Comparison of ENCODE assay signal across 24 cellular contexts in the genomic region with DNA sequence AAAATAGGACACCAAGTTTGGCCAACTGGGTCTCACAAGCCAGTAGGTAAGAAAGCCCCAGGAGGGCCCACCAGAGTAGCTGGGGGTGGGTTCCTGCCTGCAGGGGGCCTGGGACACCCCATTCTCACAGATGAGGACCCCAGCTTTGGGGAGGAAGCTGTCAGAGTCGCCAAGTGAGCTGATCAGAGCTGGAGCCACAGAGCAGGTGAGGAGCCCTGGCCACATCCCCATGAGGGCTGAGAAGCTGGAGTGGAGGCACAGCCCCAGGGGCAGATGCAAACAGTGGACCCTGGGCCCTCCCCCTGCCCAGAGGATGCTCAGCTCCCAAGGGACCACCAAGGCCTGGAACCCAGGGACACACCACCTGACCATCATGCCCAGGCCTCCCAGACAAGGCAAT. TPM values are rescaled to one million over a fixed set of nuclear protein-coding genes. Genes with fewer than 3 reads are reported as not detected.
DNase-seq lines count a peak whose midpoint lies in the region; ATAC-seq, FAIRE-seq and TF ChIP-seq lines count a peak whose summit lies in the region.
"Had no signal": no experiment of that assay in that cellular context is flagged by ENCODE, and none has a peak within 500 bp of the region (broad histone marks: within the 10 kb centered on the region; RNA-seq: fewer than 3 reads in every experiment).

No MANE protein-coding gene starts in this region.

- H3K9me3 Mint-ChIP-seq in T-helper 2 cell treated with Interferon-gamma antibody and Interleukin-4, amounts not matched to agents 5 μg/mL and 100 μg/mL, for 36 hours = peaks cover 22% of the 10 kb centered on the region
- no peaks in the 10 kb centered on the region for H3K9me3 Mint-ChIP-seq in activated CD4-positive, alpha-beta memory T cell treated with anti-CD3 and anti-CD28 coated beads for 36 hours
- H3K9me3 Mint-ChIP-seq: CD4-positive, alpha-beta T cell had no signal

- H3K9me1 ChIP-seq in K562 (ENCODE audit: control insufficient read depth, insufficient read depth, low read length) = no peaks in the 10 kb centered on the region

- H3K79me2 ChIP-seq in K562 (ENCODE audit: control insufficient read depth, insufficient read depth, low read length) (no peaks in the 10 kb centered on the region), HepG2 (ENCODE audit: insufficient read depth, low read length) (no peaks in the 10 kb centered on the region)

- no peak overlapping the region for H3K27ac Mint-ChIP-seq in T-helper 2 cell treated with Interferon-gamma antibody and Interleukin-4, amounts not matched to agents 5 μg/mL and 100 μg/mL, for 36 hours
- H3K27ac Mint-ChIP-seq in activated CD4-positive, alpha-beta memory T cell treated with anti-CD3 and anti-CD28 coated beads for 36 hours = no peak overlapping the region
- H3K27ac Mint-ChIP-seq: CD14-positive monocyte; CD4-positive, alpha-beta T cell; CD8-positive, alpha-beta memory T cell had no signal

- CTCF ChIA-PET in K562 (lab: Yijun Ruan, JAX; ENCODE audit: low intra/inter-chr PET ratio) = no interaction called here
- CTCF ChIA-PET in HepG2 (lab: Yijun Ruan, JAX; ENCODE audit: low intra/inter-chr PET ratio, low total read pairs) = no interaction called here
- CTCF ChIA-PET in activated CD4-positive, alpha-beta memory T cell treated with anti-CD3 and anti-CD28 coated beads for 36 hours (lab: Charles Lee) = no interaction called here

- peaks cover 4% of the 10 kb centered on the region for H3K27me3 Mint-ChIP-seq in T-helper 2 cell treated with Interferon-gamma antibody and Interleukin-4, amounts not matched to agents 5 μg/mL and 100 μg/mL, for 36 hours (ENCODE audit: low read depth)
- H3K27me3 Mint-ChIP-seq in activated CD4-positive, alpha-beta memory T cell treated with anti-CD3 and anti-CD28 coated beads for 36 hours = peaks cover 5% of the 10 kb centered on the region

- H3K36me3 ChIP-seq in K562 (ENCODE audit: control insufficient read depth, insufficient read depth, low read length) (no peaks in the 10 kb centered on the region), HepG2 (replicated peaks in 1 of 2; ENCODE audit: control insufficient read depth in 1 of 2, insufficient read depth in 2 of 2, low read length in 2 of 2) (no peaks in the 10 kb centered on the region), spleen (no peaks in the 10 kb centered on the region), aorta (ENCODE audit: control insufficient read depth in 1 of 2, insufficient read depth in 2 of 2, low read length in 1 of 2) (no peaks in the 10 kb centered on the region)
- H3K36me3 ChIP-seq: BE2C; BLaER1 treated with 17β-estradiol and CSF1 and Interleukin-3, amounts not matched to agents 10 nM and 100 nM had no signal

- H3K27ac ChIP-seq in K562 (ENCODE audit: extremely low read depth, low read depth, low read length) (no peak overlapping the region), HepG2 (ENCODE audit: extremely low read length, insufficient read depth, low read length) (no peak overlapping the region), spleen (no peak overlapping the region), aorta (ENCODE audit: low read depth in 1 of 2, low read length in 2 of 2) (no peak overlapping the region)
- H3K27ac ChIP-seq: A549; BLaER1 treated with 17β-estradiol and CSF1 and Interleukin-3, amounts not matched to agents 10 nM and 100 nM had no signal

- H3K9me3 ChIP-seq in K562 (replicated peaks; ENCODE audit: control insufficient read depth, insufficient read depth, low read depth, low read length) (no peaks in the 10 kb centered on the region), HepG2 (ENCODE audit: low read length) (no peaks in the 10 kb centered on the region), spleen (peaks cover 0 to 4% (median 0%) of the 10 kb centered on the region in 8 donors), aorta (ENCODE audit: control insufficient read depth, low read length) (no peaks in the 10 kb centered on the region)
- H3K9me3 ChIP-seq: BE2C had no signal

- H3K27me3 ChIP-seq in K562 (ENCODE audit: control insufficient read depth in 2 of 2, insufficient read depth in 2 of 2, low read length in 2 of 2) = peaks cover 0 to 26% of the 10 kb centered on the region in 2 experiments; a peak in 3 of 5 replicates
- H3K27me3 ChIP-seq in HepG2 (ENCODE audit: control insufficient read depth in 1 of 2, insufficient read depth in 2 of 2, low read length in 2 of 2) = peaks cover 0 to 3% of the 10 kb centered on the region in 2 experiments; a peak in 1 of 5 replicates
- no peaks in the 10 kb centered on the region for H3K27me3 ChIP-seq in spleen (replicated peaks in 1 of 7)
- H3K27me3 ChIP-seq in aorta (ENCODE audit: control insufficient read depth in 1 of 2, insufficient read depth in 2 of 2, low read length in 1 of 2) = no peaks in the 10 kb centered on the region
- H3K27me3 ChIP-seq: BE2C; BLaER1 treated with 17β-estradiol and CSF1 and Interleukin-3, amounts not matched to agents 10 nM and 100 nM had no signal

- peaks cover 0 to 20% of the 10 kb centered on the region in 2 experiments; a peak in 2 of 5 replicates for H3K4me1 ChIP-seq in K562 (replicated peaks in 1 of 2; ENCODE audit: control insufficient read depth in 2 of 2, insufficient read depth in 2 of 2, low read length in 2 of 2)
- peaks cover 54% of the 10 kb centered on the region for H3K4me1 ChIP-seq in HepG2 (ENCODE audit: insufficient read depth, low read length)
- H3K4me1 ChIP-seq in spleen = no peaks in the 10 kb centered on the region
- no peaks in the 10 kb centered on the region for H3K4me1 ChIP-seq in aorta (ENCODE audit: control insufficient read depth in 1 of 2, insufficient read depth in 2 of 2, low read length in 2 of 2)
- H3K4me1 ChIP-seq: A549; BE2C; BLaER1 treated with 17β-estradiol and CSF1 and Interleukin-3, amounts not matched to agents 10 nM and 100 nM had no signal

- no peak overlapping the region for H3K4me3 ChIP-seq in K562
- H3K4me3 ChIP-seq in HepG2 (replicated peaks in 1 of 3; ENCODE audit: insufficient read depth in 1 of 3, low read depth in 2 of 3, low read length in 3 of 3) = no peak overlapping the region
- no peak overlapping the region for H3K4me3 ChIP-seq in spleen
- H3K4me3 ChIP-seq in aorta (ENCODE audit: low read length in 2 of 2) = no peak overlapping the region
- H3K4me3 ChIP-seq: A549; BLaER1 treated with 17β-estradiol and CSF1 and Interleukin-3, amounts not matched to agents 10 nM and 100 nM; GM12878 had no signal

- 0% methylated on average over 1 of the region's 1 CpG for WGBS in K562 (ENCODE audit: insufficient coverage, low coverage, missing lambda C conversion rate)
- no CpG with 5 or more reads among the region's 1 CpG for WGBS in HepG2 (ENCODE audit: low lambda C conversion rate)
- WGBS in spleen, 5 donors = 45 to 73% (median 62%) methylated on average over 1 of the region's 1 CpG
- WGBS in aorta, 2 donors = 44 to 74% methylated on average over 1 of the region's 1 CpG

- H2AFZ ChIP-seq in K562 (ENCODE audit: low read depth, low read length) (no peak overlapping the region), HepG2 (ENCODE audit: low read length) (no peak overlapping the region)

- DNase-seq in K562 (ENCODE audit: extremely low read depth in 1 of 4, low spot score in 3 of 4) = no peak
- DNase-seq in HepG2 (ENCODE audit: low spot score) = no peak
- DNase-seq in spleen = peak; percentile 69
- no peak for DNase-seq in aorta
- DNase-seq in activated gamma-delta T cell treated with Interleukin-2 at 50 U/mL for 16 hours = no peak
- DNase-seq in T-helper 2 cell treated with Interferon-gamma antibody and Interleukin-4, amounts not matched to agents 5 μg/mL and 100 μg/mL, for 36 hours (ENCODE audit: low spot score) = no peak
- DNase-seq in activated CD4-positive, alpha-beta memory T cell treated with anti-CD3 and anti-CD28 coated beads for 36 hours = no peak
- DNase-seq: 8988T; ACHN; AML-193; BE2C; CD4-positive, alpha-beta T cell; CD8-positive, alpha-beta memory T cell; DMS 273 treated with DMSO at 0.1 percent for 48 hours; DMS79; EL; GDM1; GOT3; H7 had no signal

- H3K4me2 ChIP-seq in K562 (ENCODE audit: insufficient read depth, low read length) = no peak overlapping the region
- H3K4me2 ChIP-seq in HepG2 (ENCODE audit: low read depth, low read length) = no peak overlapping the region; the same call in 1 of the 2 replicates
- H3K4me2 ChIP-seq: A549; BLaER1 treated with 17β-estradiol and CSF1 and Interleukin-3, amounts not matched to agents 10 nM and 100 nM had no signal

- in situ Hi-C loops in K562 (cut with MboI) (no loop called here), HepG2 (cut with HindIII; ENCODE audit: extremely low pct_ligation_motif_present, low pct_unique_long_range_greater_than_20kb) (no loop called here)

- no peaks in the 10 kb centered on the region for H4K20me1 ChIP-seq in K562 (replicated peaks; ENCODE audit: control insufficient read depth, insufficient read depth, low read length)
- H4K20me1 ChIP-seq in HepG2 (ENCODE audit: insufficient read depth, low read length) = no peaks in the 10 kb centered on the region
- H4K20me1 ChIP-seq: BLaER1 treated with 17β-estradiol and CSF1 and Interleukin-3, amounts not matched to agents 10 nM and 100 nM had no signal

- intact Hi-C loops in K562 (cut with micrococcal nuclease) = no loop called here
- intact Hi-C loops in HepG2 (cut with micrococcal nuclease; ENCODE audit: unreplicated experiment) = no loop called here
- intact Hi-C loops in spleen (cut with DNase I; ENCODE audit: low total_unique reads) = no loop called here
- intact Hi-C loops in aorta (cut with DNase I) = no loop called here
- intact Hi-C loops in activated CD4-positive, alpha-beta memory T cell treated with anti-CD3 and anti-CD28 coated beads for 36 hours (cut with micrococcal nuclease) = no loop called here

- H3K9ac ChIP-seq in K562 (ENCODE audit: insufficient read depth in 1 of 2, low read depth in 2 of 2, low read length in 2 of 2) (no peak overlapping the region), HepG2 (ENCODE audit: insufficient read depth, low read depth, low read length) (no peak overlapping the region)
- H3K9ac ChIP-seq: BLaER1 treated with 17β-estradiol and CSF1 and Interleukin-3, amounts not matched to agents 10 nM and 100 nM had no signal

- BruUV-seq in K562 (replicated peaks; lab: Mats Ljungman, UMichigan) (no TSS peak), HepG2 (replicated peaks; lab: Mats Ljungman, UMichigan) (no TSS peak)

- POLR2A ChIA-PET in K562 (lab: Yijun Ruan, JAX) (no interaction called here), HepG2 (lab: Yijun Ruan, JAX) (no interaction called here)
- POLR2A ChIA-PET in activated CD4-positive, alpha-beta memory T cell treated with anti-CD3 and anti-CD28 coated beads for 36 hours (lab: Charles Lee) = no interaction called here

- TF ChIP-seq EP300 in K562 (IDR thresholded peaks at IDR 0.05; ENCODE audit: low read length) = no peak
- TF ChIP-seq EP300 in HepG2 (IDR thresholded peaks at IDR 0.05; ENCODE audit: low read depth in 2 of 2, low read length in 2 of 2) = no peak
- no peak for TF ChIP-seq EP300 in HepG2 (CRISPR knock-in tag; IDR thresholded peaks at IDR 0.05; ENCODE audit: borderline replicate concordance)

- FAIRE-seq in K562 (lab: Jason Lieb, UNC) = no peak
- FAIRE-seq in HepG2 (lab: Jason Lieb, UNC) = no peak
- FAIRE-seq: A549, D721Med, GM12878 had no signal

- no peaks in the 10 kb centered on the region for H3K36me3 Mint-ChIP-seq in T-helper 2 cell treated with Interferon-gamma antibody and Interleukin-4, amounts not matched to agents 5 μg/mL and 100 μg/mL, for 36 hours (ENCODE audit: low read depth)
- H3K36me3 Mint-ChIP-seq in activated CD4-positive, alpha-beta memory T cell treated with anti-CD3 and anti-CD28 coated beads for 36 hours = no peaks in the 10 kb centered on the region
- H3K36me3 Mint-ChIP-seq: CD14-positive monocyte had no signal

- H3K4me1 Mint-ChIP-seq in T-helper 2 cell treated with Interferon-gamma antibody and Interleukin-4, amounts not matched to agents 5 μg/mL and 100 μg/mL, for 36 hours (ENCODE audit: low read depth) = no peaks in the 10 kb centered on the region
- H3K4me1 Mint-ChIP-seq in activated CD4-positive, alpha-beta memory T cell treated with anti-CD3 and anti-CD28 coated beads for 36 hours (ENCODE audit: low read depth) = no peaks in the 10 kb centered on the region
- H3K4me1 Mint-ChIP-seq: CD14-positive monocyte; CD8-positive, alpha-beta memory T cell had no signal

- TF ChIP-seq RAD21 in K562 (CRISPR knock-in tag; conservative IDR thresholded peaks at IDR 0.05 in 1 of 2, IDR thresholded peaks at IDR 0.05 in 1 of 2) = no peak
- TF ChIP-seq RAD21 in HepG2 (CRISPR knock-in tag; IDR thresholded peaks at IDR 0.05) = no peak

- TF ChIP-seq CTCF in K562 (IDR thresholded peaks at IDR 0.05 in 2 of 3, conservative IDR thresholded peaks at IDR 0.05 in 1 of 3; ENCODE audit: insufficient read depth in 2 of 3, low read depth in 1 of 3, low read length in 3 of 3) (no peak), HepG2 (CRISPR knock-in tag; IDR thresholded peaks at IDR 0.05) (no peak), spleen (IDR thresholded peaks at IDR 0.05 in 8 of 11, conservative IDR thresholded peaks at IDR 0.05 in 3 of 11) (no peak)

- peak; percentile 24; the same call in 2 of the 3 replicates for ATAC-seq in K562
- peak; percentile 10 for ATAC-seq in HepG2
- peak; percentile 9 for ATAC-seq in aorta (ENCODE audit: low FRiP score)
- ATAC-seq: A549, GM12878 had no signal

- no peak overlapping the region for H3K4me3 Mint-ChIP-seq in T-helper 2 cell treated with Interferon-gamma antibody and Interleukin-4, amounts not matched to agents 5 μg/mL and 100 μg/mL, for 36 hours
- H3K4me3 Mint-ChIP-seq in activated CD4-positive, alpha-beta memory T cell treated with anti-CD3 and anti-CD28 coated beads for 36 hours = no peak overlapping the region
- H3K4me3 Mint-ChIP-seq: CD14-positive monocyte; CD4-positive, alpha-beta T cell; CD8-positive, alpha-beta memory T cell had no signal

- TF ChIP-seq POLR2A in K562 (conservative IDR thresholded peaks at IDR 0.05) (no peak), HepG2 (IDR thresholded peaks at IDR 0.05; ENCODE audit: insufficient read depth in 1 of 2, low read depth in 2 of 2, low read length in 2 of 2) (no peak), spleen (IDR thresholded peaks at IDR 0.05) (no peak)

RNA-seq across cellular contexts. Expression of gene ZNF670, which starts 8.6 kb away (rescaled TPM):
- total RNA-seq in K562 (2011; cell fraction: chromatin; rRNA removed; ENCODE audit: low replicate concordance) = 4.5 and 17.1 TPM in 2 replicates
- 2.8 and 5.1 TPM in 2 replicates for total RNA-seq in K562 (2011; cell fraction: nucleolus; rRNA removed)
- 6.5 and 7.7 TPM in 2 replicates for total RNA-seq in K562 (2011; cell fraction: nucleoplasm; rRNA removed)
- 6.7 and 8.9 TPM in 2 replicates for total RNA-seq in K562 (2014; rRNA removed)
- 14.5 and 17.8 TPM in 2 replicates for total RNA-seq in K562 (2014; rRNA removed; fragmentation: Illumina TruSeq; extraction: Trizol)
- total RNA-seq in K562 (2015; rRNA removed; fragmentation: Illumina TruSeq; extraction: Trizol) = 10.3 and 11.2 TPM in 2 replicates
- total RNA-seq in K562 (2021) = 7.1 and 7.9 TPM in 2 replicates
- 9.7 and 11.8 TPM in 2 replicates for polyA plus RNA-seq in K562 (2011; rRNA removed)
- polyA plus RNA-seq in K562 (2011; cell fraction: cytosol; rRNA removed) = 1.1 and 2.6 TPM in 2 replicates
- polyA plus RNA-seq in K562 (2011; cell fraction: nucleus; rRNA removed) = 2.7 and 4.4 TPM in 2 replicates
- polyA plus RNA-seq in K562 (2012) = 5.9 and 6.1 TPM in 2 replicates
- 11.1 and 12.4 TPM in 2 replicates for polyA plus RNA-seq in K562 (2014; fragmentation: Illumina TruSeq; extraction: Trizol)
- 10 to 100 TPM; 17.3 to 23.4 TPM for polyA plus RNA-seq in K562 (2014; fragmentation: Nextera tagmentation; extraction: Ambion mirVana)
- polyA plus RNA-seq in K562 (2014; rRNA removed) = 8.2 and 8.7 TPM in 2 replicates
- polyA minus RNA-seq in K562 (2011; rRNA and poly(A)+ RNA removed) = 11.7 and 13.9 TPM in 2 replicates
- 3.2 and 4.0 TPM in 2 replicates for polyA minus RNA-seq in K562 (2011; cell fraction: cytosol; rRNA and poly(A)+ RNA removed)
- 3.4 and 6.0 TPM in 2 replicates for polyA minus RNA-seq in K562 (2011; cell fraction: nucleus; rRNA and poly(A)+ RNA removed)
- total RNA-seq in HepG2 (2016; rRNA removed; fragmentation: Illumina TruSeq; extraction: Trizol) = 10.9 and 15.2 TPM in 2 replicates
- total RNA-seq in HepG2 (2016; cell fraction: cytosol; rRNA removed; fragmentation: Illumina TruSeq; extraction: Trizol; ENCODE audit: low read depth) = 3.3 and 4.0 TPM in 2 replicates
- total RNA-seq in HepG2 (2016; cell fraction: insoluble cytoplasmic fraction; rRNA removed; fragmentation: Illumina TruSeq; extraction: Trizol) = 10.9 and 17.3 TPM in 2 replicates
- total RNA-seq in HepG2 (2016; cell fraction: membrane; rRNA removed; fragmentation: Illumina TruSeq; extraction: Trizol) = 6.3 and 7.0 TPM in 2 replicates
- total RNA-seq in HepG2 (2016; cell fraction: nucleus; rRNA removed; fragmentation: Illumina TruSeq; extraction: Trizol) = 6.2 and 8.1 TPM in 2 replicates
- polyA plus RNA-seq in HepG2 (2011; rRNA removed) = 3.1 and 4.2 TPM in 2 replicates
- 1.2 and 1.4 TPM in 2 replicates for polyA plus RNA-seq in HepG2 (2011; cell fraction: cytosol; rRNA removed)
- 2.3 and 2.7 TPM in 2 replicates for polyA plus RNA-seq in HepG2 (2011; cell fraction: nucleus; rRNA removed)
- polyA plus RNA-seq in HepG2 (2012) = 6.0 and 9.2 TPM in 2 replicates
- 0.41 and 0.53 TPM in 2 replicates for polyA plus RNA-seq in HepG2 (2016; cell fraction: cytosol; fragmentation: Illumina TruSeq; extraction: Trizol; ENCODE audit: low read depth)
- 13.4 and 14.2 TPM in 2 replicates for polyA plus RNA-seq in HepG2 (2016; cell fraction: insoluble cytoplasmic fraction; fragmentation: Illumina TruSeq; extraction: Trizol; ENCODE audit: low read depth)
- 2.0 and 2.3 TPM in 2 replicates for polyA plus RNA-seq in HepG2 (2016; cell fraction: membrane; fragmentation: Illumina TruSeq; extraction: Trizol; ENCODE audit: low read depth)
- 5.8 and 7.7 TPM in 2 replicates for polyA plus RNA-seq in HepG2 (2016; cell fraction: nucleus; fragmentation: Illumina TruSeq; extraction: Trizol; ENCODE audit: insufficient read depth, low read depth)
- polyA minus RNA-seq in HepG2 (2011; rRNA and poly(A)+ RNA removed; ENCODE audit: low replicate concordance) = 0.82 and 2.0 TPM in 2 replicates
- polyA minus RNA-seq in HepG2 (2011; cell fraction: cytosol; rRNA and poly(A)+ RNA removed) = 4.1 and 4.4 TPM in 2 replicates
- 14.9 and 16.4 TPM in 2 replicates for polyA minus RNA-seq in HepG2 (2011; cell fraction: nucleus; rRNA and poly(A)+ RNA removed)
- 1 to 10 TPM; 2.3 to 5.6 (median 3.8) TPM for total RNA-seq in spleen
- polyA plus RNA-seq in spleen = 1 to 10 TPM; 1.4 to 2.3 (median 2.1) TPM
- total RNA-seq in aorta = 1 to 10 TPM; 2.9 to 4.1 TPM
- under 1 TPM; 0.88 to 0.90 TPM for polyA plus RNA-seq in aorta
- 1 to 10 TPM; 3.9 to 4.5 TPM for total RNA-seq in activated CD4-positive, alpha-beta memory T cell treated with anti-CD3 and anti-CD28 coated beads for 36 hours

RNA-seq across cellular contexts. Expression of gene ZNF669, which starts 16.9 kb away (rescaled TPM):
- total RNA-seq in K562 (2011; cell fraction: chromatin; rRNA removed; ENCODE audit: low replicate concordance) = 15.0 and 38.1 TPM in 2 replicates
- 14.7 and 18.0 TPM in 2 replicates for total RNA-seq in K562 (2011; cell fraction: nucleolus; rRNA removed)
- total RNA-seq in K562 (2011; cell fraction: nucleoplasm; rRNA removed) = 13.5 and 16.2 TPM in 2 replicates
- total RNA-seq in K562 (2014; rRNA removed) = 9.8 and 10.9 TPM in 2 replicates
- total RNA-seq in K562 (2014; rRNA removed; fragmentation: Illumina TruSeq; extraction: Trizol) = 18.3 and 21.1 TPM in 2 replicates
- 14.4 and 16.1 TPM in 2 replicates for total RNA-seq in K562 (2015; rRNA removed; fragmentation: Illumina TruSeq; extraction: Trizol)
- 8.0 and 10.2 TPM in 2 replicates for total RNA-seq in K562 (2021)
- 8.2 and 10.9 TPM in 2 replicates for polyA plus RNA-seq in K562 (2011; rRNA removed)
- 5.2 and 5.7 TPM in 2 replicates for polyA plus RNA-seq in K562 (2011; cell fraction: cytosol; rRNA removed)
- polyA plus RNA-seq in K562 (2011; cell fraction: nucleus; rRNA removed) = 3.2 and 3.9 TPM in 2 replicates
- 6.4 and 8.0 TPM in 2 replicates for polyA plus RNA-seq in K562 (2012)
- 10.3 and 12.1 TPM in 2 replicates for polyA plus RNA-seq in K562 (2014; fragmentation: Illumina TruSeq; extraction: Trizol)
- 1 to 10 TPM; 5.3 to 6.3 TPM for polyA plus RNA-seq in K562 (2014; fragmentation: Nextera tagmentation; extraction: Ambion mirVana)
- 8.2 and 9.2 TPM in 2 replicates for polyA plus RNA-seq in K562 (2014; rRNA removed)
- 15.3 and 21.4 TPM in 2 replicates for polyA minus RNA-seq in K562 (2011; rRNA and poly(A)+ RNA removed)
- polyA minus RNA-seq in K562 (2011; cell fraction: cytosol; rRNA and poly(A)+ RNA removed) = 4.2 and 5.3 TPM in 2 replicates
- 9.8 and 17.3 TPM in 2 replicates for polyA minus RNA-seq in K562 (2011; cell fraction: nucleus; rRNA and poly(A)+ RNA removed)
- total RNA-seq in HepG2 (2016; rRNA removed; fragmentation: Illumina TruSeq; extraction: Trizol) = 13.6 and 14.6 TPM in 2 replicates
- total RNA-seq in HepG2 (2016; cell fraction: cytosol; rRNA removed; fragmentation: Illumina TruSeq; extraction: Trizol; ENCODE audit: low read depth) = 2.4 and 3.5 TPM in 2 replicates
- 10.6 and 14.2 TPM in 2 replicates for total RNA-seq in HepG2 (2016; cell fraction: insoluble cytoplasmic fraction; rRNA removed; fragmentation: Illumina TruSeq; extraction: Trizol)
- 5.9 and 7.8 TPM in 2 replicates for total RNA-seq in HepG2 (2016; cell fraction: membrane; rRNA removed; fragmentation: Illumina TruSeq; extraction: Trizol)
- total RNA-seq in HepG2 (2016; cell fraction: nucleus; rRNA removed; fragmentation: Illumina TruSeq; extraction: Trizol) = 9.1 and 11.4 TPM in 2 replicates
- 2.8 and 3.1 TPM in 2 replicates for polyA plus RNA-seq in HepG2 (2011; rRNA removed)
- polyA plus RNA-seq in HepG2 (2011; cell fraction: cytosol; rRNA removed) = 1.6 and 2.7 TPM in 2 replicates
- 1.7 and 1.8 TPM in 2 replicates for polyA plus RNA-seq in HepG2 (2011; cell fraction: nucleus; rRNA removed)
- 3.2 and 4.3 TPM in 2 replicates for polyA plus RNA-seq in HepG2 (2012)
- 0.65 and 0.85 TPM in 2 replicates for polyA plus RNA-seq in HepG2 (2016; cell fraction: cytosol; fragmentation: Illumina TruSeq; extraction: Trizol; ENCODE audit: low read depth)
- 6.7 and 7.5 TPM in 2 replicates for polyA plus RNA-seq in HepG2 (2016; cell fraction: insoluble cytoplasmic fraction; fragmentation: Illumina TruSeq; extraction: Trizol; ENCODE audit: low read depth)
- 0.85 and 1.5 TPM in 2 replicates for polyA plus RNA-seq in HepG2 (2016; cell fraction: membrane; fragmentation: Illumina TruSeq; extraction: Trizol; ENCODE audit: low read depth)
- 4.8 and 6.8 TPM in 2 replicates for polyA plus RNA-seq in HepG2 (2016; cell fraction: nucleus; fragmentation: Illumina TruSeq; extraction: Trizol; ENCODE audit: insufficient read depth, low read depth)
- polyA minus RNA-seq in HepG2 (2011; rRNA and poly(A)+ RNA removed; ENCODE audit: low replicate concordance) = 5.8 and 7.0 TPM in 2 replicates
- polyA minus RNA-seq in HepG2 (2011; cell fraction: cytosol; rRNA and poly(A)+ RNA removed) = 3.7 and 4.6 TPM in 2 replicates
- 9.9 and 10.7 TPM in 2 replicates for polyA minus RNA-seq in HepG2 (2011; cell fraction: nucleus; rRNA and poly(A)+ RNA removed)
- total RNA-seq in spleen = 10 to 100 TPM in 4 of 7 donors, 1 to 10 TPM in 3; 6.9 to 11.4 (median 10.2) TPM
- 1 to 10 TPM; 3.1 to 5.3 (median 4.5) TPM for polyA plus RNA-seq in spleen
- 1 to 10 TPM; 6.0 to 8.4 TPM for total RNA-seq in aorta
- 1 to 10 TPM; 2.4 to 2.5 TPM for polyA plus RNA-seq in aorta
- 1 to 10 TPM; 7.9 to 8.4 TPM for total RNA-seq in activated CD4-positive, alpha-beta memory T cell treated with anti-CD3 and anti-CD28 coated beads for 36 hours
